Comparison of ENCODE assay signal across 15 cellular contexts in the genomic region with DNA sequence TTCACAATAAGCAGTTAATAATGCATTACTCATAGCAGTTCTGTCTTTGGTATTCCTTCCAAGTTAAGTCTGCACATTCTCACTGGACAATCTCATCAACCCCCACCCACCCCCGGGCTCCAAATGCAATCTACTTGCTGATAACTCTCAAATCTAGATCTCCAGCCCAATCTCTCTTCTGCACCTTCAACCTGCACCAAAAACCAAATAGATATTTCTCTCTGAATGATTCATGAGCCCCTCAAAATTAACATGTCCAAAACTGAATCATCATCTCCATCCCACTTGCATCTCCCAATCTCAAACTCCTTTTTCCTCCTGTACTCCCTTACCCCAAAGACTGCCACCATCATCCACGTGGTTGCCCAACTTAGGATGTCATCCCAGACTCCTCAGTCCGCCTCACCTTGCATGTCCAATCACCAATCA. TPM values are rescaled to one million over a fixed set of nuclear protein-coding genes. Genes with fewer than 3 reads are reported as not detected.
A peak's percentile ranks its signal among the peaks of the same experiment; 100 is the strongest.
DNase-seq lines count a peak whose midpoint lies in the region; ATAC-seq and TF ChIP-seq lines count a peak whose summit lies in the region.
"Had no signal": no experiment of that assay in that cellular context is flagged by ENCODE, and none has a peak within 500 bp of the region (broad histone marks: within the 10 kb centered on the region; RNA-seq: fewer than 3 reads in every experiment).

No MANE protein-coding gene starts in this region.

- H3K27ac ChIP-seq in CD4-positive, alpha-beta T cell (ENCODE audit: low read depth, low read length): no peak overlapping the region

- H3K4me1 Mint-ChIP-seq in CD4-positive, alpha-beta T cell (ENCODE audit: low read depth): peaks cover 36% of the 10 kb centered on the region
- H3K4me1 Mint-ChIP-seq in IgD-negative memory B cell: peaks cover 6 to 26% (median 21%) of the 10 kb centered on the region in 3 donors
- peaks cover 41% of the 10 kb centered on the region for H3K4me1 Mint-ChIP-seq in dendritic cell treated with granulocyte-macrophage colony-stimulating factor and Interleukin-4, amounts not matched to agents 40 ng/mL and 50 ng/mL, for 4 days (ENCODE audit: low read depth)
- H3K4me1 Mint-ChIP-seq in nephron progenitor cell: peaks cover 41% of the 10 kb centered on the region

- no peak for TF ChIP-seq CTCF in CD4-positive, alpha-beta T cell (IDR thresholded peaks at IDR 0.05)
- no peak for TF ChIP-seq CTCF in nephron progenitor cell (IDR thresholded peaks at IDR 0.05)

- CTCF ChIA-PET in CD4-positive, alpha-beta T cell (lab: Charles Lee): no interaction called here

- no peaks in the 10 kb centered on the region for H3K9me3 ChIP-seq in CD4-positive, alpha-beta T cell (ENCODE audit: control insufficient read depth, low read length)

- H3K27ac Mint-ChIP-seq in CD4-positive, alpha-beta T cell: peak overlapping the region; percentile 4
- peak overlapping the region in 1 of 3 donors; percentile 2 for H3K27ac Mint-ChIP-seq in IgD-negative memory B cell
- H3K27ac Mint-ChIP-seq in dendritic cell treated with granulocyte-macrophage colony-stimulating factor and Interleukin-4, amounts not matched to agents 40 ng/mL and 50 ng/mL, for 4 days: no peak overlapping the region
- peak overlapping the region; percentile 1 for H3K27ac Mint-ChIP-seq in nephron progenitor cell
- H3K27ac Mint-ChIP-seq: activated CD4-positive, alpha-beta T cell treated with anti-CD3 and anti-CD28 coated beads for 36 hours; activated T-cell treated with anti-CD3 and anti-CD28 coated beads, Interleukin-2, amount 50 U/mL, for 24 hours; stimulated activated naive CD8-positive, alpha-beta T cell treated with anti-CD3 and anti-CD28 coated beads, Interleukin-15, amount 100 ng/mL, for 72 hours had no signal

- peak overlapping the region; percentile 35 for H3K4me3 Mint-ChIP-seq in CD4-positive, alpha-beta T cell
- H3K4me3 Mint-ChIP-seq in IgD-negative memory B cell (peak overlapping the region in 3 of 4 donors; percentile 48 to 67 (median 54)), nephron progenitor cell (peak overlapping the region; percentile 33)
- H3K4me3 Mint-ChIP-seq in dendritic cell treated with granulocyte-macrophage colony-stimulating factor and Interleukin-4, amounts not matched to agents 40 ng/mL and 50 ng/mL, for 4 days: peak overlapping the region; percentile 22
- H3K4me3 Mint-ChIP-seq: activated CD4-positive, alpha-beta T cell treated with anti-CD3 and anti-CD28 coated beads for 36 hours; activated T-cell treated with anti-CD3 and anti-CD28 coated beads, Interleukin-2, amount 50 U/mL, for 24 hours; stimulated activated naive CD8-positive, alpha-beta T cell treated with anti-CD3 and anti-CD28 coated beads, Interleukin-15, amount 100 ng/mL, for 72 hours had no signal

- DNase-seq in CD4-positive, alpha-beta T cell: no peak
- no peak for DNase-seq in nephron progenitor cell
- DNase-seq in ecto neural progenitor cell (ENCODE audit: low spot score): no peak
- DNase-seq in NCI-H774 (lab: John Stamatoyannopoulos, UW): no peak
- DNase-seq: activated CD4-positive, alpha-beta T cell treated with anti-CD3 and anti-CD28 coated beads for 36 hours; activated T-cell treated with anti-CD3 and anti-CD28 coated beads, Interleukin-2, amount 50 U/mL, for 24 hours; amniotic stem cell; kidney glomerular epithelial cell; NCI-H524; stimulated activated naive CD8-positive, alpha-beta T cell treated with anti-CD3 and anti-CD28 coated beads, Interleukin-15, amount 100 ng/mL, for 72 hours had no signal

- intact Hi-C loops in CD4-positive, alpha-beta T cell (cut with DNase I, micrococcal nuclease): loop anchor here in 1 of 2 experiments (5.0 to 10.0 kb wide), 2 partner anchors 102 to 251 kb away; partner anchors contain the start of gene USP1
- intact Hi-C loops in dendritic cell treated with granulocyte-macrophage colony-stimulating factor and Interleukin-4, amounts not matched to agents 40 ng/mL and 50 ng/mL, for 4 days (cut with micrococcal nuclease): loop anchor here (5.0 to 10.0 kb wide), 2 partner anchors 57 to 61 kb away; no protein-coding TSS in a partner anchor

- POLR2A ChIA-PET in CD4-positive, alpha-beta T cell (lab: Charles Lee): no interaction called here

- H3K27me3 Mint-ChIP-seq in CD4-positive, alpha-beta T cell: no peaks in the 10 kb centered on the region
- peaks cover 2% of the 10 kb centered on the region for H3K27me3 Mint-ChIP-seq in IgD-negative memory B cell
- no peaks in the 10 kb centered on the region for H3K27me3 Mint-ChIP-seq in dendritic cell treated with granulocyte-macrophage colony-stimulating factor and Interleukin-4, amounts not matched to agents 40 ng/mL and 50 ng/mL, for 4 days
- H3K27me3 Mint-ChIP-seq in nephron progenitor cell (ENCODE audit: low read depth, poor library complexity): no peaks in the 10 kb centered on the region
- H3K27me3 Mint-ChIP-seq: activated CD4-positive, alpha-beta T cell treated with anti-CD3 and anti-CD28 coated beads for 36 hours; activated T-cell treated with anti-CD3 and anti-CD28 coated beads, Interleukin-2, amount 50 U/mL, for 24 hours; stimulated activated naive CD8-positive, alpha-beta T cell treated with anti-CD3 and anti-CD28 coated beads, Interleukin-15, amount 100 ng/mL, for 72 hours had no signal

- ATAC-seq in CD4-positive, alpha-beta T cell (ENCODE audit: poor library complexity): no peak
- ATAC-seq in HG03571 (IDR thresholded peaks at IDR 0.05; ENCODE audit: unreplicated experiment) (no peak), GM19455 (IDR thresholded peaks at IDR 0.05; ENCODE audit: unreplicated experiment) (no peak)
- ATAC-seq: activated CD4-positive, alpha-beta T cell treated with anti-CD3 and anti-CD28 coated beads for 36 hours; sciatic nerve; stimulated activated naive CD8-positive, alpha-beta T cell treated with anti-CD3 and anti-CD28 coated beads, Interleukin-15, amount 100 ng/mL, for 72 hours had no signal

- no peaks in the 10 kb centered on the region for H3K9me3 Mint-ChIP-seq in CD4-positive, alpha-beta T cell
- H3K9me3 Mint-ChIP-seq in IgD-negative memory B cell (no peaks in the 10 kb centered on the region), nephron progenitor cell (no peaks in the 10 kb centered on the region)
- H3K9me3 Mint-ChIP-seq in dendritic cell treated with granulocyte-macrophage colony-stimulating factor and Interleukin-4, amounts not matched to agents 40 ng/mL and 50 ng/mL, for 4 days: no peaks in the 10 kb centered on the region
- H3K9me3 Mint-ChIP-seq: activated T-cell treated with anti-CD3 and anti-CD28 coated beads, Interleukin-2, amount 50 U/mL, for 24 hours; stimulated activated naive CD8-positive, alpha-beta T cell treated with anti-CD3 and anti-CD28 coated beads, Interleukin-15, amount 100 ng/mL, for 72 hours had no signal

- H3K36me3 Mint-ChIP-seq in CD4-positive, alpha-beta T cell (ENCODE audit: low read depth): peaks cover 8% of the 10 kb centered on the region
- H3K36me3 Mint-ChIP-seq in IgD-negative memory B cell: no peaks in the 10 kb centered on the region
- H3K36me3 Mint-ChIP-seq in dendritic cell treated with granulocyte-macrophage colony-stimulating factor and Interleukin-4, amounts not matched to agents 40 ng/mL and 50 ng/mL, for 4 days (ENCODE audit: low read depth): peaks cover 20% of the 10 kb centered on the region
- H3K36me3 Mint-ChIP-seq in nephron progenitor cell (ENCODE audit: low read depth): peaks cover 6% of the 10 kb centered on the region

- no peaks in the 10 kb centered on the region for H3K27me3 ChIP-seq in CD4-positive, alpha-beta T cell (ENCODE audit: control insufficient read depth, insufficient read depth, low read length)

RNA-seq across cellular contexts. Expression of gene DOCK7, which starts 2.7 kb away (rescaled TPM):
- 1 to 10 TPM; 6.0 to 7.9 TPM for total RNA-seq in CD4-positive, alpha-beta T cell
- 4.9 TPM for polyA plus RNA-seq in IgD-negative memory B cell
